In genomic region chr15:32790352-32790999, GRCh38 we compare ENCODE assay signal across 18 cellular contexts.
DNase-seq lines count a peak whose midpoint lies in the region; ATAC-seq and TF ChIP-seq lines count a peak whose summit lies in the region.
"Had no signal": no experiment of that assay in that cellular context is flagged by ENCODE, and none has a peak within 500 bp of the region (broad histone marks: within the 10 kb centered on the region; RNA-seq: fewer than 3 reads in every experiment).

No MANE protein-coding gene starts in this region.

- H3K27ac Mint-ChIP-seq in CD8-positive, alpha-beta T cell = no peak overlapping the region
- no peak overlapping the region for H3K27ac Mint-ChIP-seq in activated T-helper 17 cell treated with anti-CD3 and anti-CD28 coated beads, Interleukin-2, amount 50 U/mL, for 72 hours

- DNase-seq in AG08396 (ENCODE audit: low spot score) (peak; percentile 37), HT1080 (ENCODE audit: low read depth) (peak; percentile 26), astrocyte of the hippocampus (ENCODE audit: low read depth, low spot score) (peak; percentile 15), kidney tubule cell (ENCODE audit: low spot score) (peak; percentile 44), posterior cingulate gyrus (no peak), NCI-H1417 treated with DMSO at 0.1 percent for 48 hours (lab: John Stamatoyannopoulos, UW) (no peak)
- no peak for DNase-seq in CD8-positive, alpha-beta T cell
- DNase-seq: activated CD4-positive, alpha-beta T cell treated with anti-CD3 and anti-CD28 coated beads, Interleukin-2, amount 50 U/mL, for 48 hours; activated T-cell treated with anti-CD3 and anti-CD28 coated beads, Interleukin-2, amount 50 U/mL, for 1 hour; AML-193; colonic mucosa; MV-4-11; NCI-H2081; NCI-H524 treated with DMSO at 0.1 percent for 48 hours; right cardiac atrium; RPMI8226; stimulated activated CD4-positive, alpha-beta T cell treated with anti-CD3 and anti-CD28 coated beads, Interleukin-2, amount 100 ng/mL, for 24 hours had no signal

- no peaks in the 10 kb centered on the region for H3K4me1 Mint-ChIP-seq in CD8-positive, alpha-beta T cell (ENCODE audit: low read depth)
- no peaks in the 10 kb centered on the region for H3K4me1 Mint-ChIP-seq in activated T-helper 17 cell treated with anti-CD3 and anti-CD28 coated beads, Interleukin-2, amount 50 U/mL, for 72 hours

- POLR2A ChIA-PET in CD8-positive, alpha-beta T cell (lab: Charles Lee) = no interaction called here

- CTCF ChIA-PET in CD8-positive, alpha-beta T cell (lab: Charles Lee) = no interaction called here

- H3K36me3 ChIP-seq in CD8-positive, alpha-beta T cell (ENCODE audit: insufficient read depth, low read length) = no peaks in the 10 kb centered on the region
- H3K36me3 ChIP-seq: colonic mucosa had no signal

- TF ChIP-seq CTCF in CD8-positive, alpha-beta T cell (IDR thresholded peaks at IDR 0.05) = no peak

- H3K27me3 ChIP-seq in CD8-positive, alpha-beta T cell (ENCODE audit: insufficient read depth, low read length) = no peaks in the 10 kb centered on the region
- H3K27me3 ChIP-seq: colonic mucosa had no signal

- no peaks in the 10 kb centered on the region for H3K27me3 Mint-ChIP-seq in CD8-positive, alpha-beta T cell (ENCODE audit: low read depth)
- no peaks in the 10 kb centered on the region for H3K27me3 Mint-ChIP-seq in activated T-helper 17 cell treated with anti-CD3 and anti-CD28 coated beads, Interleukin-2, amount 50 U/mL, for 72 hours

- H3K4me3 ChIP-seq in CD8-positive, alpha-beta T cell (ENCODE audit: low read depth, low read length) = no peak overlapping the region
- H3K4me3 ChIP-seq: colonic mucosa had no signal

- no peaks in the 10 kb centered on the region for H3K9me3 ChIP-seq in CD8-positive, alpha-beta T cell (ENCODE audit: low read length)
- H3K9me3 ChIP-seq: colonic mucosa had no signal

- no peak overlapping the region for H3K4me3 Mint-ChIP-seq in CD8-positive, alpha-beta T cell
- no peak overlapping the region for H3K4me3 Mint-ChIP-seq in activated T-helper 17 cell treated with anti-CD3 and anti-CD28 coated beads, Interleukin-2, amount 50 U/mL, for 72 hours

- H3K36me3 Mint-ChIP-seq in CD8-positive, alpha-beta T cell = no peaks in the 10 kb centered on the region
- peaks cover 5% of the 10 kb centered on the region for H3K36me3 Mint-ChIP-seq in activated T-helper 17 cell treated with anti-CD3 and anti-CD28 coated beads, Interleukin-2, amount 50 U/mL, for 72 hours (ENCODE audit: low read depth)

- no peak overlapping the region for H3K27ac ChIP-seq in CD8-positive, alpha-beta T cell (ENCODE audit: low read depth, low read length)
- H3K27ac ChIP-seq: colonic mucosa had no signal

- no peaks in the 10 kb centered on the region for H3K9me3 Mint-ChIP-seq in CD8-positive, alpha-beta T cell
- H3K9me3 Mint-ChIP-seq in activated T-helper 17 cell treated with anti-CD3 and anti-CD28 coated beads, Interleukin-2, amount 50 U/mL, for 72 hours = no peaks in the 10 kb centered on the region

- ATAC-seq in CD8-positive, alpha-beta T cell = no peak
- ATAC-seq in activated T-helper 17 cell treated with anti-CD3 and anti-CD28 coated beads, Interleukin-2, amount 50 U/mL, for 72 hours (replicated peaks) = no peak
- ATAC-seq: right cardiac atrium had no signal

- no peaks in the 10 kb centered on the region for H3K4me1 ChIP-seq in CD8-positive, alpha-beta T cell (ENCODE audit: insufficient read depth, low read length)
- H3K4me1 ChIP-seq: colonic mucosa had no signal

- intact Hi-C loops in CD8-positive, alpha-beta T cell (cut with DNase I, micrococcal nuclease) = no loop called here
- intact Hi-C loops in posterior cingulate gyrus (cut with DNase I) = no loop called here

Comparison
In these comparisons a context has a peak if more than half of its experiments do, and no peak if none do; other contexts are left out.
1. DNase-seq: peak in AG08396 (single experiment), HT1080 (single experiment), astrocyte of the hippocampus (single experiment) and kidney tubule cell (single experiment); none in CD8-positive, alpha-beta T cell (0 of 7), posterior cingulate gyrus (0 of 10) and NCI-H1417 treated with DMSO at 0.1 percent for 48 hours (single experiment).